16 cellular contexts compared by ENCODE assay signal in the genomic region with DNA sequence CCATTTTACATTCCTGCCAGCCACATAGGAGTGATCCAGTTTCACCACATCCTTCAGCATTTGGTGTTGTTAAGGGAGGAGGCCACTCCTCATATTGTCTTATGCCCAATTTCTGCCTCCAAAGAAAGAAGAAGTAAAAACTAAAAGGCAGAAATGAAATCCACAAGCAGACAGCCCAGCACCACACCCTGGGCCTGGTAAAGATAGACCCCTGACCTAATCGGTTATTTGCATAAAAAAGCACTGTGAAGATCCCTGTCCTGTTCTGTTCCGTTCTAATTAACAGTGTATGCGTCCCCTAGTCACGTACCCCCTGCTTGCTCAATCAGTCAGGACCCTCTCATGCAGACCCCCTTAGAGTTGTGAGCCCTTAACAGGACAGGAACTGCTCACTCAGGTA. TPM values are rescaled to one million over a fixed set of nuclear protein-coding genes. Genes with fewer than 3 reads are reported as not detected.
"Had no signal": no experiment of that assay in that cellular context is flagged by ENCODE, and none has a peak within 500 bp of the region (broad histone marks: within the 10 kb centered on the region; RNA-seq: fewer than 3 reads in every experiment).

No MANE protein-coding gene starts in this region.

RNA-seq across cellular contexts. Expression of a gene that starts 8.9 kb away (rescaled TPM):
- total RNA-seq: activated CD4-positive, alpha-beta memory T cell treated with anti-CD3 and anti-CD28 coated beads, Interleukin-2, amount 10 ng/mL, durations not matched to agents 7 days and 5 days; activated CD4-positive, alpha-beta T cell treated with anti-CD3 and anti-CD28 coated beads for 36 hours; activated CD4-positive, alpha-beta T cell treated with anti-CD3 and anti-CD28 coated beads, Interleukin-2, amount 10 ng/mL, durations not matched to agents 24 days and 14 days; activated naive CD4-positive, alpha-beta T cell treated with anti-CD3 and anti-CD28 coated beads, Interleukin-2, amount 50 U/mL, for 72 hours; activated T-cell treated with anti-CD3 and anti-CD28 coated beads, Interleukin-2, amount 50 U/mL, for 72 hours; astrocyte; bronchial epithelial cell; cardiac septum; cerebellum; dermis blood vessel endothelial cell; esophagus muscularis mucosa; foreskin keratinocyte; gastrocnemius medialis; T-helper 1 cell treated with Interleukin-12 subunit alpha and Interleukin-12 subunit beta and Interleukin-4 antibody, amounts not matched to agents 30 ng/mL and 1 ng/mL, for 36 hours had no signal
- polyA plus RNA-seq: foreskin keratinocyte had no signal

RNA-seq across cellular contexts. Expression of a gene that starts 12.5 kb away (rescaled TPM):
- total RNA-seq: activated CD4-positive, alpha-beta T cell treated with anti-CD3 and anti-CD28 coated beads for 36 hours; bronchial epithelial cell; cerebellum; dermis blood vessel endothelial cell; foreskin keratinocyte had no signal
- polyA plus RNA-seq: foreskin keratinocyte had no signal

RNA-seq across cellular contexts. Expression of a gene that starts 27.2 kb away (rescaled TPM):
- total RNA-seq: activated CD4-positive, alpha-beta memory T cell treated with anti-CD3 and anti-CD28 coated beads, Interleukin-2, amount 10 ng/mL, durations not matched to agents 7 days and 5 days; activated CD4-positive, alpha-beta T cell treated with anti-CD3 and anti-CD28 coated beads for 36 hours; activated CD4-positive, alpha-beta T cell treated with anti-CD3 and anti-CD28 coated beads, Interleukin-2, amount 10 ng/mL, durations not matched to agents 24 days and 14 days; activated naive CD4-positive, alpha-beta T cell treated with anti-CD3 and anti-CD28 coated beads, Interleukin-2, amount 50 U/mL, for 72 hours; activated T-cell treated with anti-CD3 and anti-CD28 coated beads, Interleukin-2, amount 50 U/mL, for 72 hours; astrocyte; bronchial epithelial cell; cardiac septum; cerebellum; dermis blood vessel endothelial cell; foreskin keratinocyte; T-helper 1 cell treated with Interleukin-12 subunit alpha and Interleukin-12 subunit beta and Interleukin-4 antibody, amounts not matched to agents 30 ng/mL and 1 ng/mL, for 36 hours had no signal
- polyA plus RNA-seq: foreskin keratinocyte had no signal

RNA-seq across cellular contexts. Expression of a gene that starts 33.7 kb away (rescaled TPM):
- total RNA-seq: activated CD4-positive, alpha-beta memory T cell treated with anti-CD3 and anti-CD28 coated beads, Interleukin-2, amount 10 ng/mL, durations not matched to agents 7 days and 5 days; activated CD4-positive, alpha-beta T cell treated with anti-CD3 and anti-CD28 coated beads, Interleukin-2, amount 10 ng/mL, durations not matched to agents 24 days and 14 days; activated naive CD4-positive, alpha-beta T cell treated with anti-CD3 and anti-CD28 coated beads, Interleukin-2, amount 50 U/mL, for 72 hours; astrocyte; bronchial epithelial cell; cardiac septum; cerebellum; dermis blood vessel endothelial cell; esophagus muscularis mucosa; foreskin keratinocyte; gastrocnemius medialis; heart left ventricle; T-helper 1 cell treated with Interleukin-12 subunit alpha and Interleukin-12 subunit beta and Interleukin-4 antibody, amounts not matched to agents 30 ng/mL and 1 ng/mL, for 36 hours had no signal
- polyA plus RNA-seq: adipose tissue, foreskin keratinocyte, heart left ventricle had no signal
